In the genomic region with DNA sequence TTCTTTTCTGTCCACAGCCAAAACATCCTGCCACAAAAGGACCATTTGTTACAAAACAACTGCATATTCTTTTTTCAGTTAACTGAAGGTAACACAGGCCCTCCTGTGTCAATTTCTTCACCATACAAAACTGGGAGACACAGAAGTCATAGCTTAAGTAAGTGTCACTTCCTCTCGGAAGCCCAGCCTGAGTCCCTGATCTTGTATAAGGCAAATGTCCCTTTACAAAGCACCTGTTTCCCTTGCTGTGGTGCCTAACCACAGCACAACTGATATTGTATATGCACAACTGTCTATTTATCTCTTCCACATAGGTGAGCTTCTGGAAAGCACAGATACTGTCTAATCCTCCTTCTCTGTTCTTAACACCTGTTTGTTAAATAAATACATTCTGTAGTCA, we compare ENCODE assay signal across 11 cellular contexts.
"Had no signal": no experiment of that assay in that cellular context is flagged by ENCODE, and none has a peak within 500 bp of the region (broad histone marks: within the 10 kb centered on the region; RNA-seq: fewer than 3 reads in every experiment).

No MANE protein-coding gene starts in this region.

- DNase-seq: GM23248, GOT3, H7, HFFc6, KG1 had no signal

- H3K4me1 ChIP-seq: HAP-1 had no signal

- H3K27ac Mint-ChIP-seq: HFFc6, IgD-negative memory B cell had no signal

- H3K27ac ChIP-seq: GM23248, HL-60 had no signal

- H3K27me3 Mint-ChIP-seq: IgD-negative memory B cell had no signal

- H3K4me3 ChIP-seq: GM23248, HAP-1, K562 had no signal

- H3K4me3 Mint-ChIP-seq: HFFc6, IgD-negative memory B cell had no signal

- H3K36me3 ChIP-seq: HAP-1 had no signal

- ATAC-seq: HCT116, HepG2, K562 had no signal
